1 cellular context compared by ENCODE assay signal in genomic region chr10:51176976-51177690, GRCh38.
TF ChIP-seq lines count a peak whose summit lies in the region.

No MANE protein-coding gene starts in this region.

TF ChIP-seq in IMR-90, 13 proteins besides CTCF, POLR2A, EP300 and RAD21:
- peak; percentile 32; the same call in 1 of the 2 replicates for TF ChIP-seq CEBPB (IDR thresholded peaks at IDR 0.05; ENCODE audit: low read depth, low read length)
- TF ChIP-seq NFE2L2 (IDR thresholded peaks at IDR 0.05; ENCODE audit: low read depth, low read length) = no peak
TF ChIP-seq in IMR-90: peak in this region for 1.
